ENCODE assay signal across 17 cellular contexts in genomic region chr7:68587599-68587998, GRCh38.
DNase-seq lines count a peak whose midpoint lies in the region; ATAC-seq lines count a peak whose summit lies in the region.
"Had no signal": no experiment of that assay in that cellular context is flagged by ENCODE, and none has a peak within 500 bp of the region (broad histone marks: within the 10 kb centered on the region; RNA-seq: fewer than 3 reads in every experiment).

No MANE protein-coding gene starts in this region.

- DNase-seq in M059J (ENCODE audit: low read depth) (peak; percentile 24), SK-N-DZ (ENCODE audit: low spot score) (peak; percentile 4), islet precursor cell (peak; percentile 61), SKM-1 (lab: John Stamatoyannopoulos, UW; ENCODE audit: unreplicated experiment) (no peak), DMS153 treated with DMSO at 0.1 percent for 48 hours (lab: John Stamatoyannopoulos, UW; ENCODE audit: unreplicated experiment) (no peak)
- DNase-seq: Caco-2; CD4-positive, CD25-positive, alpha-beta regulatory T cell; CD8-positive, alpha-beta T cell; DMS153; DMS79; EL; GDM1; GM23248; H9 had no signal

- no peak for ATAC-seq in HG03159 (IDR thresholded peaks at IDR 0.05; ENCODE audit: unreplicated experiment)
- ATAC-seq: CD8-positive, alpha-beta T cell; GM12878; HCT116 had no signal

Comparison
In these comparisons a context has a peak if more than half of its experiments do, and no peak if none do; other contexts are left out.
1. DNase-seq: peak in M059J (single experiment), SK-N-DZ (single experiment) and islet precursor cell (single experiment); none in SKM-1 (single experiment) and DMS153 treated with DMSO at 0.1 percent for 48 hours (single experiment).